In genomic region chr4:35562831-35563230, GRCh38 we compare ENCODE assay signal across 21 cellular contexts.
"Had no signal": no experiment of that assay in that cellular context is flagged by ENCODE, and none has a peak within 500 bp of the region (broad histone marks: within the 10 kb centered on the region; RNA-seq: fewer than 3 reads in every experiment).

No MANE protein-coding gene starts in this region.

- H3K9ac ChIP-seq: parathyroid adenoma had no signal

- H3K4me3 ChIP-seq: colonic mucosa, esophagus squamous epithelium, left ventricle myocardium inferior, lower lobe of right lung, suprapubic skin, tibial artery, upper lobe of right lung, vagina had no signal

- H3K27me3 Mint-ChIP-seq: memory B cell; naive thymus-derived CD4-positive, alpha-beta T cell had no signal

- H3K4me1 Mint-ChIP-seq: memory B cell; naive thymus-derived CD4-positive, alpha-beta T cell; nephron progenitor cell; stimulated activated effector memory CD8-positive, alpha-beta T cell treated with anti-CD3 and anti-CD28 coated beads, Interleukin-12 subunit alpha, Interleukin-12 subunit beta, amount 100 ng/mL, for 72 hours had no signal

- DNase-seq: colonic mucosa; dermis blood vessel endothelial cell; esophagus squamous epithelium; foreskin keratinocyte; head of caudate nucleus; hypothalamus; left ventricle myocardium inferior; lower lobe of right lung; naive thymus-derived CD4-positive, alpha-beta T cell; nephron progenitor cell; right cardiac atrium; stimulated activated CD4-positive, alpha-beta T cell treated with anti-CD3 and anti-CD28 coated beads, Interleukin-4, amount 100 ng/mL, for 1 hour; stimulated activated CD8-positive, alpha-beta memory T cell treated with anti-CD3 and anti-CD28 coated beads, Interleukin-4, amount 100 ng/mL, for 48 hours; stimulated activated naive CD8-positive, alpha-beta T cell treated with anti-CD3 and anti-CD28 coated beads, Interleukin-15, Interleukin-2, amounts not matched to agents 100 U/mL and 50 U/mL, for 24 hours; tibial artery; upper lobe of right lung had no signal

- H3K9me3 ChIP-seq: colonic mucosa, lower lobe of right lung, suprapubic skin, upper lobe of right lung, vagina had no signal

- H2AFZ ChIP-seq: parathyroid adenoma had no signal

- H3K27ac Mint-ChIP-seq: memory B cell; naive thymus-derived CD4-positive, alpha-beta T cell; nephron progenitor cell; stimulated activated effector memory CD8-positive, alpha-beta T cell treated with anti-CD3 and anti-CD28 coated beads, Interleukin-12 subunit alpha, Interleukin-12 subunit beta, amount 100 ng/mL, for 72 hours had no signal

- ATAC-seq: foreskin keratinocyte; lower lobe of right lung; naive thymus-derived CD4-positive, alpha-beta T cell; right cardiac atrium; stimulated activated effector memory CD8-positive, alpha-beta T cell treated with anti-CD3 and anti-CD28 coated beads, Interleukin-12 subunit alpha, Interleukin-12 subunit beta, amount 100 ng/mL, for 72 hours; stimulated activated naive CD8-positive, alpha-beta T cell treated with anti-CD3 and anti-CD28 coated beads, Interleukin-15, Interleukin-2, amounts not matched to agents 100 U/mL and 50 U/mL, for 24 hours; upper lobe of right lung had no signal

- H3K9me3 Mint-ChIP-seq: stimulated activated effector memory CD8-positive, alpha-beta T cell treated with anti-CD3 and anti-CD28 coated beads, Interleukin-12 subunit alpha, Interleukin-12 subunit beta, amount 100 ng/mL, for 72 hours had no signal

- H3K36me3 Mint-ChIP-seq: memory B cell; naive thymus-derived CD4-positive, alpha-beta T cell; stimulated activated effector memory CD8-positive, alpha-beta T cell treated with anti-CD3 and anti-CD28 coated beads, Interleukin-12 subunit alpha, Interleukin-12 subunit beta, amount 100 ng/mL, for 72 hours had no signal

- H3K4me1 ChIP-seq: colonic mucosa, esophagus squamous epithelium, foreskin keratinocyte, left ventricle myocardium inferior, lower lobe of right lung, parathyroid adenoma, suprapubic skin, tibial artery, upper lobe of right lung, vagina had no signal

- H3K79me2 ChIP-seq: parathyroid adenoma had no signal

- H3K36me3 ChIP-seq: colonic mucosa, esophagus squamous epithelium, left ventricle myocardium inferior, lower lobe of right lung, suprapubic skin, tibial artery, upper lobe of right lung, vagina had no signal

- H3K27ac ChIP-seq: colonic mucosa, esophagus squamous epithelium, foreskin keratinocyte, left ventricle myocardium inferior, lower lobe of right lung, parathyroid adenoma, suprapubic skin, tibial artery, upper lobe of right lung, vagina had no signal

- H3K4me3 Mint-ChIP-seq: memory B cell; naive thymus-derived CD4-positive, alpha-beta T cell; nephron progenitor cell; stimulated activated effector memory CD8-positive, alpha-beta T cell treated with anti-CD3 and anti-CD28 coated beads, Interleukin-12 subunit alpha, Interleukin-12 subunit beta, amount 100 ng/mL, for 72 hours had no signal

- H3K27me3 ChIP-seq: colonic mucosa, esophagus squamous epithelium, foreskin keratinocyte, suprapubic skin, tibial artery, upper lobe of right lung, vagina had no signal
